ENCODE assay signal across 1 cellular context in genomic region chr16:29862884-29863668, GRCh38.
TF ChIP-seq lines count a peak whose summit lies in the region.

CDIPT (minus strand) TSS chr16:29863226; CDS start chr16:29862857, 369 bp downstream.

TF ChIP-seq in HepG2, 621 proteins besides CTCF, POLR2A, EP300 and RAD21 (continued from another document and continues in another):
- TF ChIP-seq ZNF710 (CRISPR knock-in tag; IDR thresholded peaks at IDR 0.05; ENCODE audit: borderline replicate concordance) (peak; percentile 34), ZNF567 (CRISPR knock-in tag; IDR thresholded peaks at IDR 0.05; ENCODE audit: borderline replicate concordance) (0 out of 2 replicates have a peak, but pooled peaks have one; percentile 64), NONO (IDR thresholded peaks at IDR 0.05) (peak; percentile 99), NONO (CRISPR knock-in tag; conservative IDR thresholded peaks at IDR 0.05) (peak; percentile 89), ZNF850 (CRISPR knock-in tag; conservative IDR thresholded peaks at IDR 0.05) (no peak), ZNF292 (CRISPR knock-in tag; IDR thresholded peaks at IDR 0.05; ENCODE audit: borderline replicate concordance, low read depth) (no peak; the same call in 1 of the 2 replicates), ZNF337 (CRISPR knock-in tag; IDR thresholded peaks at IDR 0.05; ENCODE audit: borderline replicate concordance, low read depth) (no peak), TMF1 (CRISPR knock-in tag; IDR thresholded peaks at IDR 0.05; ENCODE audit: low read depth) (peak; percentile 56; the same call in 1 of the 2 replicates), AGO1 (IDR thresholded peaks at IDR 0.05; ENCODE audit: low read depth, low read length, poor library complexity, severe bottlenecking) (no peak), ZFP36L1 (CRISPR knock-in tag; IDR thresholded peaks at IDR 0.05) (no peak), ZNF354B (CRISPR knock-in tag; IDR thresholded peaks at IDR 0.05) (no peak), ZBTB20 (CRISPR knock-in tag; IDR thresholded peaks at IDR 0.05; ENCODE audit: borderline replicate concordance, low read depth) (no peak), FLYWCH1 (CRISPR knock-in tag; IDR thresholded peaks at IDR 0.05) (no peak), ARID5B (CRISPR knock-in tag; IDR thresholded peaks at IDR 0.05) (peak; percentile 37), FOXO1 (CRISPR knock-in tag; IDR thresholded peaks at IDR 0.05) (peak; percentile 54; the same call in 1 of the 2 replicates), ZNF709 (CRISPR knock-in tag; IDR thresholded peaks at IDR 0.05) (0 out of 2 replicates have a peak, but pooled peaks have one; percentile 65), CHD2 (IDR thresholded peaks at IDR 0.05; ENCODE audit: low read depth, low read length) (no peak), E2F2 (CRISPR knock-in tag; IDR thresholded peaks at IDR 0.05; ENCODE audit: borderline replicate concordance) (no peak), FOXA1 (IDR thresholded peaks at IDR 0.05) (no peak), FOXA1 (CRISPR knock-in tag; IDR thresholded peaks at IDR 0.05) (peak; percentile 24; the same call in 1 of the 2 replicates), ZBTB7A (CRISPR knock-in tag; IDR thresholded peaks at IDR 0.05) (no peak; the same call in 1 of the 2 replicates), GLMP (CRISPR knock-in tag; IDR thresholded peaks at IDR 0.05; ENCODE audit: borderline replicate concordance) (no peak), SRY (CRISPR knock-in tag; IDR thresholded peaks at IDR 0.05) (peak; percentile 86; the same call in 1 of the 2 replicates), MED1 (CRISPR knock-in tag; IDR thresholded peaks at IDR 0.05) (peak; percentile 79), GABPA (IDR thresholded peaks at IDR 0.05; ENCODE audit: low read depth, low read length) (no peak), GABPA (CRISPR knock-in tag; IDR thresholded peaks at IDR 0.05; ENCODE audit: low read depth) (peak; percentile 79), ZNF598 (CRISPR knock-in tag; IDR thresholded peaks at IDR 0.05; ENCODE audit: borderline replicate concordance) (peak; percentile 52; the same call in 1 of the 2 replicates), ZBTB34 (CRISPR knock-in tag; IDR thresholded peaks at IDR 0.05) (no peak), ZBTB21 (CRISPR knock-in tag; IDR thresholded peaks at IDR 0.05) (peak; percentile 73), NR2F1 (CRISPR knock-in tag; IDR thresholded peaks at IDR 0.05) (peak in 1 of 2 experiments; percentile 74; a peak in 2 of 4 replicates), KLF16 (CRISPR knock-in tag; IDR thresholded peaks at IDR 0.05) (peak; percentile 47 to 98; a peak in 2 of 4 replicates), ARHGAP35 (CRISPR knock-in tag; IDR thresholded peaks at IDR 0.05; ENCODE audit: borderline replicate concordance) (no peak; the same call in 1 of the 2 replicates), NFE2L1 (CRISPR knock-in tag; IDR thresholded peaks at IDR 0.05; ENCODE audit: borderline replicate concordance) (no peak), ZFP36 (IDR thresholded peaks at IDR 0.05; ENCODE audit: borderline replicate concordance, low read depth, low read length, partially characterized antibody) (no peak), ZEB1 (IDR thresholded peaks at IDR 0.05; ENCODE audit: insufficient replicate concordance, low read depth) (peak; percentile 89), IKZF4 (CRISPR knock-in tag; IDR thresholded peaks at IDR 0.05; ENCODE audit: borderline replicate concordance, low read depth, not compliant biosample characterization) (no peak), ZNF7 (CRISPR knock-in tag; IDR thresholded peaks at IDR 0.05) (no peak), TEAD2 (CRISPR knock-in tag; IDR thresholded peaks at IDR 0.05) (no peak), RERE (CRISPR knock-in tag; IDR thresholded peaks at IDR 0.05; ENCODE audit: low read depth) (no peak), XBP1 (CRISPR knock-in tag; IDR thresholded peaks at IDR 0.05) (no peak), HDAC6 (IDR thresholded peaks at IDR 0.05; ENCODE audit: low read depth, low read length) (no peak), ZNF546 (CRISPR knock-in tag; conservative IDR thresholded peaks at IDR 0.05) (peak; percentile 89)
- TF ChIP-seq, protein P1, sequence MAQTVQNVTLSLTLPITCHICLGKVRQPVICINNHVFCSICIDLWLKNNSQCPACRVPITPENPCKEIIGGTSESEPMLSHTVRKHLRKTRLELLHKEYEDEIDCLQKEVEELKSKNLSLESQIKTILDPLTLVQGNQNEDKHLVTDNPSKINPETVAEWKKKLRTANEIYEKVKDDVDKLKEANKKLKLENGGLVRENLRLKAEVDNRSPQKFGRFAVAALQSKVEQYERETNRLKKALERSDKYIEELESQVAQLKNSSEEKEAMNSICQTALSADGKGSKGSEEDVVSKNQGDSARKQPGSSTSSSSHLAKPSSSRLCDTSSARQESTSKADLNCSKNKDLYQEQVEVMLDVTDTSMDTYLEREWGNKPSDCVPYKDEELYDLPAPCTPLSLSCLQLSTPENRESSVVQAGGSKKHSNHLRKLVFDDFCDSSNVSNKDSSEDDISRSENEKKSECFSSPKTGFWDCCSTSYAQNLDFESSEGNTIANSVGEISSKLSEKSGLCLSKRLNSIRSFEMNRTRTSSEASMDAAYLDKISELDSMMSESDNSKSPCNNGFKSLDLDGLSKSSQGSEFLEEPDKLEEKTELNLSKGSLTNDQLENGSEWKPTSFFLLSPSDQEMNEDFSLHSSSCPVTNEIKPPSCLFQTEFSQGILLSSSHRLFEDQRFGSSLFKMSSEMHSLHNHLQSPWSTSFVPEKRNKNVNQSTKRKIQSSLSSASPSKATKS (CRISPR knock-in tag; IDR thresholded peaks at IDR 0.05) = no peak
- TF ChIP-seq, protein P2, sequence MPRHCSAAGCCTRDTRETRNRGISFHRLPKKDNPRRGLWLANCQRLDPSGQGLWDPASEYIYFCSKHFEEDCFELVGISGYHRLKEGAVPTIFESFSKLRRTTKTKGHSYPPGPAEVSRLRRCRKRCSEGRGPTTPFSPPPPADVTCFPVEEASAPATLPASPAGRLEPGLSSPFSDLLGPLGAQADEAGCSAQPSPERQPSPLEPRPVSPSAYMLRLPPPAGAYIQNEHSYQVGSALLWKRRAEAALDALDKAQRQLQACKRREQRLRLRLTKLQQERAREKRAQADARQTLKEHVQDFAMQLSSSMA (CRISPR knock-in tag; IDR thresholded peaks at IDR 0.05) = no peak
- TF ChIP-seq, protein P3, sequence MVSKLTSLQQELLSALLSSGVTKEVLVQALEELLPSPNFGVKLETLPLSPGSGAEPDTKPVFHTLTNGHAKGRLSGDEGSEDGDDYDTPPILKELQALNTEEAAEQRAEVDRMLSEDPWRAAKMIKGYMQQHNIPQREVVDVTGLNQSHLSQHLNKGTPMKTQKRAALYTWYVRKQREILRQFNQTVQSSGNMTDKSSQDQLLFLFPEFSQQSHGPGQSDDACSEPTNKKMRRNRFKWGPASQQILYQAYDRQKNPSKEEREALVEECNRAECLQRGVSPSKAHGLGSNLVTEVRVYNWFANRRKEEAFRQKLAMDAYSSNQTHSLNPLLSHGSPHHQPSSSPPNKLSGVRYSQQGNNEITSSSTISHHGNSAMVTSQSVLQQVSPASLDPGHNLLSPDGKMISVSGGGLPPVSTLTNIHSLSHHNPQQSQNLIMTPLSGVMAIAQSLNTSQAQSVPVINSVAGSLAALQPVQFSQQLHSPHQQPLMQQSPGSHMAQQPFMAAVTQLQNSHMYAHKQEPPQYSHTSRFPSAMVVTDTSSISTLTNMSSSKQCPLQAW (CRISPR knock-in tag; IDR thresholded peaks at IDR 0.05) = peak; percentile 85
